ENCODE assay signal across 9 cellular contexts in genomic region chr15:45187578-45187893, GRCh38. TPM values are rescaled to one million over a fixed set of nuclear protein-coding genes. Genes with fewer than 3 reads are reported as not detected.
DNase-seq lines count a peak whose midpoint lies in the region; ATAC-seq and TF ChIP-seq lines count a peak whose summit lies in the region.
"Had no signal": no experiment of that assay in that cellular context is flagged by ENCODE, and none has a peak within 500 bp of the region (broad histone marks: within the 10 kb centered on the region; RNA-seq: fewer than 3 reads in every experiment).

No MANE protein-coding gene starts in this region.

- H3F3A ChIP-seq in GM23248 (ENCODE audit: insufficient read depth): peaks cover 5% of the 10 kb centered on the region; the same call in 1 of the 2 replicates

- CTCF ChIA-PET in activated CD8-positive, alpha-beta T cell treated with anti-CD3 and anti-CD28 coated beads, Interleukin-2, amount 10 ng/mL, durations not matched to agents 7 days and 5 days (lab: Charles Lee): interaction anchor here (1.2 to 5.5 kb wide), 2 partner anchors 11 to 17 kb away, joined by 9 to 30 read pairs; no protein-coding TSS in a partner anchor
- CTCF ChIA-PET in HEK293T (lab: Yijun Ruan, JAX): no interaction called here

- peaks cover 11% of the 10 kb centered on the region for H3K4me1 Mint-ChIP-seq in activated CD8-positive, alpha-beta T cell treated with anti-CD3 and anti-CD28 coated beads, Interleukin-2, amount 10 ng/mL, durations not matched to agents 7 days and 5 days (ENCODE audit: low read depth)
- peaks cover 40 to 53% of the 10 kb centered on the region in 2 donors for H3K4me1 Mint-ChIP-seq in stimulated activated naive B cell treated with anti-CD40 and anti-IgM and Interleukin-4, amounts not matched to agents 10 μg/mL and 1 μg/mL and 100 μg/mL, for 72 hours

- 2% methylated on average over 9 of the region's 43 CpGs; no CpG with 5 or more reads in 1 of the 2 experiments for WGBS in GM23248 (ENCODE audit: low coverage in 1 of 2, low lambda C conversion rate in 2 of 2, missing lambda C conversion rate in 2 of 2), 2 experiments

- H3K9me3 Mint-ChIP-seq in activated CD8-positive, alpha-beta T cell treated with anti-CD3 and anti-CD28 coated beads, Interleukin-2, amount 10 ng/mL, durations not matched to agents 7 days and 5 days (ENCODE audit: insufficient read depth): no peaks in the 10 kb centered on the region
- no peaks in the 10 kb centered on the region for H3K9me3 Mint-ChIP-seq in stimulated activated naive B cell treated with anti-CD40 and anti-IgM and Interleukin-4, amounts not matched to agents 10 μg/mL and 1 μg/mL and 100 μg/mL, for 72 hours
- H3K9me3 Mint-ChIP-seq: IgD-negative memory B cell had no signal

- H3K36me3 Mint-ChIP-seq in activated CD8-positive, alpha-beta T cell treated with anti-CD3 and anti-CD28 coated beads, Interleukin-2, amount 10 ng/mL, durations not matched to agents 7 days and 5 days (ENCODE audit: low read depth): no peaks in the 10 kb centered on the region
- H3K36me3 Mint-ChIP-seq in stimulated activated naive B cell treated with anti-CD40 and anti-IgM and Interleukin-4, amounts not matched to agents 10 μg/mL and 1 μg/mL and 100 μg/mL, for 72 hours: peaks cover 9% of the 10 kb centered on the region in 2 donors
- H3K36me3 Mint-ChIP-seq: IgD-negative memory B cell had no signal

- H3K27ac ChIP-seq in GM23248: no peak overlapping the region

- no peaks in the 10 kb centered on the region for H3K9me3 ChIP-seq in GM23248 (ENCODE audit: low read depth)
- no peaks in the 10 kb centered on the region for H3K9me3 ChIP-seq in iPS-18c (ENCODE audit: control insufficient read depth, insufficient read depth, low read length)

- no peaks in the 10 kb centered on the region for H3K9me2 ChIP-seq in GM23248 (ENCODE audit: insufficient read depth)

- H3K36me3 ChIP-seq in GM23248 (ENCODE audit: low read depth): no peaks in the 10 kb centered on the region

- no peaks in the 10 kb centered on the region; the same call in none of the 2 replicates for H3K4me1 ChIP-seq in GM23248 (ENCODE audit: insufficient read depth)

- peak overlapping the region; percentile 49 for H3K4me2 ChIP-seq in GM23248 (ENCODE audit: unreplicated experiment)

- no peak overlapping the region for H3K4me3 Mint-ChIP-seq in activated CD8-positive, alpha-beta T cell treated with anti-CD3 and anti-CD28 coated beads, Interleukin-2, amount 10 ng/mL, durations not matched to agents 7 days and 5 days
- peak overlapping the region; percentile 87 to 92 for H3K4me3 Mint-ChIP-seq in stimulated activated naive B cell treated with anti-CD40 and anti-IgM and Interleukin-4, amounts not matched to agents 10 μg/mL and 1 μg/mL and 100 μg/mL, for 72 hours

- H3K27ac Mint-ChIP-seq in activated CD8-positive, alpha-beta T cell treated with anti-CD3 and anti-CD28 coated beads, Interleukin-2, amount 10 ng/mL, durations not matched to agents 7 days and 5 days: no peak overlapping the region
- H3K27ac Mint-ChIP-seq in stimulated activated naive B cell treated with anti-CD40 and anti-IgM and Interleukin-4, amounts not matched to agents 10 μg/mL and 1 μg/mL and 100 μg/mL, for 72 hours: no peak overlapping the region

- H3K4me3 ChIP-seq in GM23248 (peak overlapping the region; percentile 76), iPS-18c (ENCODE audit: insufficient read depth, low read depth, low read length) (peak overlapping the region; percentile 55; the same call in 1 of the 2 replicates)

- H2AFZ ChIP-seq in GM23248: peak overlapping the region; percentile 65

- peaks cover 21% of the 10 kb centered on the region for H3K27me3 Mint-ChIP-seq in activated CD8-positive, alpha-beta T cell treated with anti-CD3 and anti-CD28 coated beads, Interleukin-2, amount 10 ng/mL, durations not matched to agents 7 days and 5 days (ENCODE audit: low read depth)
- no peaks in the 10 kb centered on the region for H3K27me3 Mint-ChIP-seq in stimulated activated naive B cell treated with anti-CD40 and anti-IgM and Interleukin-4, amounts not matched to agents 10 μg/mL and 1 μg/mL and 100 μg/mL, for 72 hours

- peaks cover 11% of the 10 kb centered on the region for H3K27me3 ChIP-seq in GM23248 (replicated peaks; ENCODE audit: insufficient read depth)

- no peaks in the 10 kb centered on the region for H4K20me1 ChIP-seq in GM23248 (ENCODE audit: insufficient read depth)

- no peak overlapping the region for H3K9ac ChIP-seq in GM23248

- peak; percentile 7 for ATAC-seq in activated CD8-positive, alpha-beta T cell treated with anti-CD3 and anti-CD28 coated beads, Interleukin-2, amount 10 ng/mL, durations not matched to agents 7 days and 5 days
- ATAC-seq in stimulated activated naive B cell treated with anti-CD40 and anti-IgM and Interleukin-4, amounts not matched to agents 10 μg/mL and 1 μg/mL and 100 μg/mL, for 72 hours (replicated peaks): peak in 1 of 2 donors; percentile 0
- ATAC-seq in HG03175 (IDR thresholded peaks at IDR 0.05; ENCODE audit: unreplicated experiment): no peak

- DNase-seq in GM23248 (no peak), NCI-H345 (lab: John Stamatoyannopoulos, UW) (no peak), SHP77 treated with DMSO at 0.1 percent for 48 hours (lab: John Stamatoyannopoulos, UW) (no peak), HEK293T (ENCODE audit: extremely low spot score) (no peak)
- no peak for DNase-seq in activated CD8-positive, alpha-beta T cell treated with anti-CD3 and anti-CD28 coated beads, Interleukin-2, amount 10 ng/mL, durations not matched to agents 7 days and 5 days
- no peak for DNase-seq in stimulated activated naive B cell treated with anti-CD40 and anti-IgM and Interleukin-4, amounts not matched to agents 10 μg/mL and 1 μg/mL and 100 μg/mL, for 72 hours

- H3K79me2 ChIP-seq in GM23248 (ENCODE audit: insufficient read depth): no peaks in the 10 kb centered on the region

- POLR2A ChIA-PET in activated CD8-positive, alpha-beta T cell treated with anti-CD3 and anti-CD28 coated beads, Interleukin-2, amount 10 ng/mL, durations not matched to agents 7 days and 5 days (lab: Charles Lee): interaction anchor here (0.9 to 2.1 kb wide), 4 partner anchors 11 to 20 kb away, joined by 3 to 11 read pairs (median 4); no protein-coding TSS in a partner anchor
- POLR2A ChIA-PET in HEK293T (lab: Yijun Ruan, JAX): interaction anchor here (0.6 to 4.2 kb wide), 8 partner anchors 10 to 24 kb away, joined by 3 to 17 read pairs (median 6); no protein-coding TSS in a partner anchor

- in situ Hi-C loops in GM23248 (cut with MboI): loop anchor here (25.0 kb wide), 1 partner anchor 425 kb away; no protein-coding TSS in a partner anchor

TF ChIP-seq in HEK293T, 16 proteins besides CTCF, POLR2A, EP300 and RAD21:
- TF ChIP-seq FOXM1 (IDR thresholded peaks at IDR 0.05; ENCODE audit: borderline replicate concordance) (no peak), L3MBTL2 (conservative IDR thresholded peaks at IDR 0.05) (no peak), HDGF (IDR thresholded peaks at IDR 0.05; ENCODE audit: borderline replicate concordance) (no peak), TARDBP (IDR thresholded peaks at IDR 0.05) (no peak)

RNA-seq across cellular contexts. Expression of gene SHF, which starts 0.2 kb away (rescaled TPM):
- 0.25 and 0.32 TPM in 2 replicates for total RNA-seq in GM23248 (2014; rRNA removed; shearing (Covaris generic))
- 0.76 and 0.93 TPM in 2 replicates for polyA plus RNA-seq in GM23248 (2016; fragmentation: Nextera tagmentation; extraction: Ambion mirVana)
- 1 to 10 TPM in 1 of 2 experiments, under 1 TPM in 1; 0.57 to 1.3 TPM for total RNA-seq in activated CD8-positive, alpha-beta T cell treated with anti-CD3 and anti-CD28 coated beads, Interleukin-2, amount 10 ng/mL, durations not matched to agents 7 days and 5 days

RNA-seq across cellular contexts. Expression of gene DUOX1, which starts 57.7 kb away (rescaled TPM):
- 0.32 and 0.89 TPM in 2 replicates for total RNA-seq in GM23248 (2014; rRNA removed; shearing (Covaris generic))
- polyA plus RNA-seq in GM23248 (2016; fragmentation: Nextera tagmentation; extraction: Ambion mirVana): 1.5 and 1.8 TPM in 2 replicates
- total RNA-seq in activated CD8-positive, alpha-beta T cell treated with anti-CD3 and anti-CD28 coated beads, Interleukin-2, amount 10 ng/mL, durations not matched to agents 7 days and 5 days: not detected

RNA-seq across cellular contexts. Expression of gene DUOXA1, which starts 57.9 kb away (rescaled TPM):
- total RNA-seq in GM23248 (2014; rRNA removed; shearing (Covaris generic)): 2.4 TPM in 1 of 2 replicates, not detected in the other
- polyA plus RNA-seq in GM23248 (2016; fragmentation: Nextera tagmentation; extraction: Ambion mirVana): 0.48 and 0.61 TPM in 2 replicates
- not detected for total RNA-seq in activated CD8-positive, alpha-beta T cell treated with anti-CD3 and anti-CD28 coated beads, Interleukin-2, amount 10 ng/mL, durations not matched to agents 7 days and 5 days
- polyA plus RNA-seq: IgD-negative memory B cell had no signal
